1 cellular context compared by ENCODE assay signal in the genomic region with DNA sequence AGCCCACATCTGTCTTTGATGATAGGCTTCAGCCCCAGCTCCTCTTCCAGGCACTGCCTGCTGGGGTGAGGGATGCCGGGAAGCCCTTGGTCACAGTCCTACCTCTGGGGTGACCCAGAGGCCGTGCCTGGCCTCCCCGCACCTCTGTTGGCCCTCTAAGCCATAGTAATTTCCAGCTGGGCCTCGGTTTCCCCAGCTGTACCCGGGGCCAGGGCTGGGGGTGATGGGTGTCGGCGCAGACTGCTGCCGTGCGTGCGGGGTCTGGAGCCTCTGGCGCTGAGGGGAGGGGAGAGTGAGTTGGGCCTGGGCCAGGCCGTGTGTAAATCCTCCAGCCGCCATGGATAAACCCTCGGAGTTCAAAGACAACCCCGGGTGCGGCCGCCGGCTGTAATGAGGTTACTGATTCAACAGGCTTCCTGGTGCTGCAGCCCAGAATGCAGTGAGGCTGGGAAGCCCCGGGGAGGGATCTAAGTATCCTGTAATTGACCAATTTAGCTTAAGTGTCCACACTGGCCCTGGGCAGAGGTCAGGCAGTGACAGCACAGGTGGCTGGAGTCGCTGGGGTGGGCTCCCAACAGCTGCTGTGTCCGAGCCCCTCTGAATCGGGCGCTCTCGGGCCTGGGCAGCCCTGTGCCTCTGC.
TF ChIP-seq lines count a peak whose summit lies in the region.

No MANE protein-coding gene starts in this region.

TF ChIP-seq in HepG2, 621 proteins besides CTCF, POLR2A, EP300 and RAD21 (continued from another document and continues in another):
- no peak for TF ChIP-seq ZBTB49 (CRISPR knock-in tag; IDR thresholded peaks at IDR 0.05; ENCODE audit: borderline replicate concordance)
- peak; percentile 70 for TF ChIP-seq SKI (IDR thresholded peaks at IDR 0.05; ENCODE audit: partially characterized antibody)
- TF ChIP-seq ZNF317 (CRISPR knock-in tag; IDR thresholded peaks at IDR 0.05), result no peak
- no peak for TF ChIP-seq IRF2 (CRISPR knock-in tag; IDR thresholded peaks at IDR 0.05)
- no peak for TF ChIP-seq ZNF577 (CRISPR knock-in tag; IDR thresholded peaks at IDR 0.05; ENCODE audit: borderline replicate concordance, low read depth)
- TF ChIP-seq, protein P1, sequence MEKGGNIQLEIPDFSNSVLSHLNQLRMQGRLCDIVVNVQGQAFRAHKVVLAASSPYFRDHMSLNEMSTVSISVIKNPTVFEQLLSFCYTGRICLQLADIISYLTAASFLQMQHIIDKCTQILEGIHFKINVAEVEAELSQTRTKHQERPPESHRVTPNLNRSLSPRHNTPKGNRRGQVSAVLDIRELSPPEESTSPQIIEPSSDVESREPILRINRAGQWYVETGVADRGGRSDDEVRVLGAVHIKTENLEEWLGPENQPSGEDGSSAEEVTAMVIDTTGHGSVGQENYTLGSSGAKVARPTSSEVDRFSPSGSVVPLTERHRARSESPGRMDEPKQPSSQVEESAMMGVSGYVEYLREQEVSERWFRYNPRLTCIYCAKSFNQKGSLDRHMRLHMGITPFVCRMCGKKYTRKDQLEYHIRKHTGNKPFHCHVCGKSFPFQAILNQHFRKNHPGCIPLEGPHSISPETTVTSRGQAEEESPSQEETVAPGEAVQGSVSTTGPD (CRISPR knock-in tag; IDR thresholded peaks at IDR 0.05), result no peak; the same call in 1 of the 2 replicates
- TF ChIP-seq ZBTB2 (CRISPR knock-in tag; IDR thresholded peaks at IDR 0.05; ENCODE audit: low read depth), result no peak
- no peak for TF ChIP-seq KIAA2018 (CRISPR knock-in tag; IDR thresholded peaks at IDR 0.05; ENCODE audit: borderline replicate concordance)
- TF ChIP-seq KDM2A (CRISPR knock-in tag; IDR thresholded peaks at IDR 0.05; ENCODE audit: borderline replicate concordance, low read depth), result no peak; the same call in 1 of the 2 replicates
- TF ChIP-seq CENPT (CRISPR knock-in tag; IDR thresholded peaks at IDR 0.05; ENCODE audit: low read depth), result no peak
- 0 out of 2 replicates have a peak, but pooled peaks have one; percentile 26 for TF ChIP-seq ZNF547 (CRISPR knock-in tag; IDR thresholded peaks at IDR 0.05)
- TF ChIP-seq ZNF33A (CRISPR knock-in tag; IDR thresholded peaks at IDR 0.05; ENCODE audit: borderline replicate concordance), result no peak
- no peak for TF ChIP-seq ZNF550 (CRISPR knock-in tag; IDR thresholded peaks at IDR 0.05; ENCODE audit: borderline replicate concordance)
- TF ChIP-seq GABPA (IDR thresholded peaks at IDR 0.05; ENCODE audit: low read depth, low read length), result no peak
- TF ChIP-seq GABPA (CRISPR knock-in tag; IDR thresholded peaks at IDR 0.05; ENCODE audit: low read depth), result no peak
- TF ChIP-seq FOXO1 (CRISPR knock-in tag; IDR thresholded peaks at IDR 0.05), result no peak
- TF ChIP-seq NFAT5 (CRISPR knock-in tag; IDR thresholded peaks at IDR 0.05), result no peak
- TF ChIP-seq POGZ (CRISPR knock-in tag; IDR thresholded peaks at IDR 0.05), result peak; percentile 23
- TF ChIP-seq NFE2L2 (IDR thresholded peaks at IDR 0.05; ENCODE audit: low read length), result no peak
- no peak for TF ChIP-seq PCBP2 (optimal IDR thresholded peaks at IDR 0.05; ENCODE audit: low read depth, low read length, poor library complexity, severe bottlenecking)
- no peak for TF ChIP-seq GTF3A (CRISPR knock-in tag; conservative IDR thresholded peaks at IDR 0.05)
- TF ChIP-seq MAF1 (CRISPR knock-in tag; IDR thresholded peaks at IDR 0.05; ENCODE audit: borderline replicate concordance), result peak; percentile 54; the same call in 1 of the 2 replicates
- TF ChIP-seq NCOA2 (CRISPR knock-in tag; IDR thresholded peaks at IDR 0.05), result peak; percentile 22; the same call in 1 of the 2 replicates
- no peak for TF ChIP-seq MAFK (conservative IDR thresholded peaks at IDR 0.05 in 1 of 2, IDR thresholded peaks at IDR 0.05 in 1 of 2; ENCODE audit: low read length in 2 of 2)
- no peak for TF ChIP-seq ZNF251 (CRISPR knock-in tag; IDR thresholded peaks at IDR 0.05)
- no peak for TF ChIP-seq SIX4 (CRISPR knock-in tag; IDR thresholded peaks at IDR 0.05)
- no peak for TF ChIP-seq ATF7-NPFF (CRISPR knock-in tag; IDR thresholded peaks at IDR 0.05; ENCODE audit: low read depth)
- TF ChIP-seq ZNF740 (CRISPR knock-in tag; IDR thresholded peaks at IDR 0.05), result no peak
- no peak for TF ChIP-seq MIER2 (CRISPR knock-in tag; IDR thresholded peaks at IDR 0.05)
- no peak for TF ChIP-seq GLMP (CRISPR knock-in tag; IDR thresholded peaks at IDR 0.05; ENCODE audit: borderline replicate concordance)
- TF ChIP-seq BATF2 (CRISPR knock-in tag; IDR thresholded peaks at IDR 0.05), result no peak
- no peak for TF ChIP-seq PAWR (CRISPR knock-in tag; IDR thresholded peaks at IDR 0.05; ENCODE audit: borderline replicate concordance)
- TF ChIP-seq ZNF546 (CRISPR knock-in tag; conservative IDR thresholded peaks at IDR 0.05), result no peak
- no peak for TF ChIP-seq ZNF839 (CRISPR knock-in tag; IDR thresholded peaks at IDR 0.05; ENCODE audit: borderline replicate concordance)
